8 cellular contexts compared by ENCODE assay signal in the genomic region with DNA sequence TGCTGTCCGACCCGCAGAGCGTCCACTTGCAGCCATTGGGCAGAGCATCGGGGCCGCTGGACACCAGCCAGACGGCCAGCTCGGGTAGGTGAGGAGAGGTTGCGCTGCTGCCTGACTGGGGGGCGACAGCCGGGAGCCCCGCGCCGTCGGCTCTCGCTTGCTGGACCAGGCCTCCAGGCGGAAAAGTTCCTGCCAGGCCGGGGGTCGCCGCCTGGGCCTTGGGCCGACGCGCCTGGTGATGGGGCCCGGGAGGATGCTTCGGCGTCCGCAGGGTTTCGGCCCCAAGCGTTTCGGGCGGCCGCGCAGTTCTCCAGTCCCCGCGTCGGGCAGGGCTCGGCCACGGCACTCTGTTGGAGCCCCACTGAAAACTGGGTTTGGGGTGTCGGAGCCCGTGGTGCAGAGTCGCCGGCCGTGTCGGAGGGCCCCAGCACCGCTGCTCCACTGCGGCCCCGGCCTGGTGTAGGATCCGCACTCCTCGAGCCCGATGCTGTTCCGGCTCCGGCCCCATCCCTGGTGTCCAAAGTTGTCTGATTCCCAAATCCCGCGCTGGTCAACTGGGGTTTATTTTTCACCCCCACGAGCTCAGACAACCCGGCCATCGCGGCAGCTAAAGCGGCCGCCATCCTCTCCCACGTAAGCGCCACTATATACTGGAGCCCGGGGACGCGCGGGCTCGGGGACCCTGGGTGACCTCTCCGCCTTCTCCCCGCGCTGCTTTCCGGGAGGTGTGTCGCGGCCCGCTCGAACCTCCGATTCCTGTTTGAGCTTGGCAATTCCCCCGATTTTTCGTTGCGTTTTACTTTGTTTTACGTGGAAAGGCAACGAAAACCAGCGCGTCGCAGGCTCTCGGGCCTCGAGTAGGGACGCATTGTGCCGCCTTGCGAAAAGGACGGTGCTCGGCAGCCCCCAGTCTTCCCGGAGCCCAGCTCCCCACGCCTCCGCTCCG. TPM values are rescaled to one million over a fixed set of nuclear protein-coding genes. Genes with fewer than 3 reads are reported as not detected.
A peak's percentile ranks its signal among the peaks of the same experiment; 100 is the strongest.
DNase-seq lines count a peak whose midpoint lies in the region; ATAC-seq and TF ChIP-seq lines count a peak whose summit lies in the region.

No MANE protein-coding gene starts in this region.

- no peak overlapping the region for H3K27ac ChIP-seq in stomach

- no peak for TF ChIP-seq POLR2A in stomach (IDR thresholded peaks at IDR 0.05)

- intact Hi-C loops in stomach (cut with DNase I; ENCODE audit: low total_unique reads), result no loop called here

- no peaks in the 10 kb centered on the region for H3K36me3 Mint-ChIP-seq in activated T-cell treated with anti-CD3 and anti-CD28 coated beads, Interleukin-2, amount 50 U/mL, for 24 hours (ENCODE audit: low read depth)
- H3K36me3 Mint-ChIP-seq in immature natural killer cell, result peaks cover 0 to 7% (median 0%) of the 10 kb centered on the region in 3 donors

- peaks cover 86% of the 10 kb centered on the region for H3K27me3 Mint-ChIP-seq in activated T-cell treated with anti-CD3 and anti-CD28 coated beads, Interleukin-2, amount 50 U/mL, for 24 hours
- peaks cover 16 to 37% (median 33%) of the 10 kb centered on the region in 3 donors for H3K27me3 Mint-ChIP-seq in immature natural killer cell (ENCODE audit: low read depth in 3 of 3)

- H3K9ac ChIP-seq in adipocyte (ENCODE audit: low read length), result no peak overlapping the region

- TF ChIP-seq EP300 in stomach (IDR thresholded peaks at IDR 0.05), result no peak

- no peak for TF ChIP-seq CTCF in stomach (IDR thresholded peaks at IDR 0.05)

- H3K9me3 ChIP-seq in adipocyte (ENCODE audit: control insufficient read depth, low read length) (no peaks in the 10 kb centered on the region), stomach (no peaks in the 10 kb centered on the region)

- 3 to 8% (median 7%) methylated on average over 50 to 94 of the region's 94 CpGs for WGBS in stomach, 5 donors

- peak; percentile 49 for DNase-seq in activated T-cell treated with anti-CD3 and anti-CD28 coated beads, Interleukin-2, amount 50 U/mL, for 24 hours
- DNase-seq in activated T-cell treated with anti-CD3 and anti-CD28 coated beads for 4 hours, result no peak
- DNase-seq in adipocyte (ENCODE audit: low read depth), result peak; percentile 10
- DNase-seq in immature natural killer cell, result no peak
- DNase-seq in stomach, result no peak
- DNase-seq in GM19240 (ENCODE audit: insufficient read length, low spot score), result no peak
- DNase-seq in NK-92 treated with Interleukin-12 subunit alpha and Interleukin-12 subunit beta, amount 100 ng/mL, for 24 hours (lab: John Stamatoyannopoulos, UW), result no peak

- H3K27me3 ChIP-seq in adipocyte (replicated peaks; ENCODE audit: control insufficient read depth, insufficient read depth, low read length) (peaks cover 90% of the 10 kb centered on the region), stomach (peaks cover 24 to 89% (median 72%) of the 10 kb centered on the region in 3 donors)

- H3K27ac Mint-ChIP-seq in activated T-cell treated with anti-CD3 and anti-CD28 coated beads, Interleukin-2, amount 50 U/mL, for 24 hours, result no peak overlapping the region
- no peak overlapping the region for H3K27ac Mint-ChIP-seq in immature natural killer cell

- H3K9me3 Mint-ChIP-seq in activated T-cell treated with anti-CD3 and anti-CD28 coated beads, Interleukin-2, amount 50 U/mL, for 24 hours, result no peaks in the 10 kb centered on the region
- H3K9me3 Mint-ChIP-seq in immature natural killer cell, result peaks cover 0 to 2% (median 0%) of the 10 kb centered on the region in 6 donors

- H3K4me1 Mint-ChIP-seq in activated T-cell treated with anti-CD3 and anti-CD28 coated beads, Interleukin-2, amount 50 U/mL, for 24 hours (ENCODE audit: low read depth), result peaks cover 19% of the 10 kb centered on the region
- peaks cover 5 to 9% of the 10 kb centered on the region in 2 donors for H3K4me1 Mint-ChIP-seq in immature natural killer cell

- H3K36me3 ChIP-seq in adipocyte (ENCODE audit: control insufficient read depth, insufficient read depth, low read length, severe bottlenecking), result no peaks in the 10 kb centered on the region
- H3K36me3 ChIP-seq in stomach, result no peaks in the 10 kb centered on the region

- no peaks in the 10 kb centered on the region for H3K4me1 ChIP-seq in adipocyte (ENCODE audit: control insufficient read depth, insufficient read depth, low read length)
- peaks cover 24 to 34% (median 29%) of the 10 kb centered on the region in 4 donors for H3K4me1 ChIP-seq in stomach

- peak overlapping the region; percentile 27 for H3K4me3 ChIP-seq in adipocyte (ENCODE audit: low read length)
- H3K4me3 ChIP-seq in stomach, result peak overlapping the region; percentile 21 to 52 (median 30)

- no peak for ATAC-seq in GM21390 (IDR thresholded peaks at IDR 0.05; ENCODE audit: unreplicated experiment)

- H3K4me3 Mint-ChIP-seq in activated T-cell treated with anti-CD3 and anti-CD28 coated beads, Interleukin-2, amount 50 U/mL, for 24 hours, result peak overlapping the region; percentile 60
- H3K4me3 Mint-ChIP-seq in immature natural killer cell, result peak overlapping the region in 3 of 5 donors; percentile 6 to 30 (median 13)

RNA-seq across cellular contexts. Expression of a gene that starts 0.9 kb away (rescaled TPM):
- not detected for polyA plus RNA-seq in immature natural killer cell
- not detected for total RNA-seq in stomach
- not detected for polyA plus RNA-seq in stomach

Comparison
In these comparisons a context has a peak if more than half of its experiments do, and no peak if none do; other contexts are left out.
1. DNase-seq: peak in activated T-cell treated with anti-CD3 and anti-CD28 coated beads, Interleukin-2, amount 50 U/mL, for 24 hours (single experiment) and adipocyte (single experiment); none in activated T-cell treated with anti-CD3 and anti-CD28 coated beads for 4 hours (single experiment), immature natural killer cell (0 of 3), stomach (single experiment), GM19240 (single experiment) and NK-92 treated with Interleukin-12 subunit alpha and Interleukin-12 subunit beta, amount 100 ng/mL, for 24 hours (single experiment).